25 cellular contexts compared by ENCODE assay signal in the genomic region with DNA sequence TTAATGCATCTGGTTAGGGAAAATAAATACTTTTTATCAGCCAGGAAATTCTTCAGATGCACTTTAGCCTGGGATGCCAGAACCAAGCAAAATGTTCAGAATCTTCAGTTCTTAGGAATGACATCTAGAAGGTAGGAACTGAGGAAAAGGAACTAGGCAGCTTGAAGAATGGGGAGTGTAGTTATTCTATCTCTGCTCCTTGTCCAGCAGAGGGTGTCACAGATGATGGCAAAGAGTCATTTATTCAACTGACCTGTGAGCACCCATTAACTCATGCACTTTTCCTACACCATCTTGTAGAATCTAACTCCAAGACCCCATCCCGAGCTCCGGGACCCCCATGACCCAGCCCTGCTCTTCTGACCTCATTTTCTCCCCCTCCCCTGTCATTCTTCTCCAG.
DNase-seq lines count a peak whose midpoint lies in the region; ATAC-seq, FAIRE-seq and TF ChIP-seq lines count a peak whose summit lies in the region.
"Had no signal": no experiment of that assay in that cellular context is flagged by ENCODE, and none has a peak within 500 bp of the region (broad histone marks: within the 10 kb centered on the region; RNA-seq: fewer than 3 reads in every experiment).

No MANE protein-coding gene starts in this region.

- TF ChIP-seq RAD21 in K562 (CRISPR knock-in tag; conservative IDR thresholded peaks at IDR 0.05 in 1 of 2, IDR thresholded peaks at IDR 0.05 in 1 of 2): peak in 1 of 2 experiments; percentile 33; a peak in 1 of 4 replicates

- no peaks in the 10 kb centered on the region for H3K36me3 ChIP-seq in K562 (ENCODE audit: control insufficient read depth, insufficient read depth, low read length)
- H3K36me3 ChIP-seq in osteoblast (ENCODE audit: insufficient read depth, low read length): no peaks in the 10 kb centered on the region
- H3K36me3 ChIP-seq in BE2C: no peaks in the 10 kb centered on the region
- no peaks in the 10 kb centered on the region for H3K36me3 ChIP-seq in SJCRH30
- H3K36me3 ChIP-seq: esophagus muscularis mucosa, left ventricle myocardium inferior, neutrophil, suprapubic skin had no signal

- H3K4me1 ChIP-seq in K562 (replicated peaks in 1 of 2; ENCODE audit: control insufficient read depth in 2 of 2, insufficient read depth in 2 of 2, low read length in 2 of 2) (no peaks in the 10 kb centered on the region), osteoblast (ENCODE audit: insufficient read depth, low read length) (no peaks in the 10 kb centered on the region), BE2C (no peaks in the 10 kb centered on the region), SJCRH30 (no peaks in the 10 kb centered on the region)
- H3K4me1 ChIP-seq: esophagus muscularis mucosa, left ventricle myocardium inferior, suprapubic skin had no signal

- intact Hi-C loops in K562 (cut with micrococcal nuclease): no loop called here
- intact Hi-C loops in left ventricle myocardium superior (cut with micrococcal nuclease): no loop called here

- H3K27ac ChIP-seq in K562 (ENCODE audit: extremely low read depth, low read depth, low read length): no peak overlapping the region
- no peak overlapping the region for H3K27ac ChIP-seq in osteoblast (ENCODE audit: low read depth, low read length)
- no peak overlapping the region for H3K27ac ChIP-seq in SJCRH30
- H3K27ac ChIP-seq: esophagus muscularis mucosa, left ventricle myocardium inferior, neutrophil, suprapubic skin had no signal

- H4K20me1 ChIP-seq in K562 (replicated peaks; ENCODE audit: control insufficient read depth, insufficient read depth, low read length) (no peaks in the 10 kb centered on the region), osteoblast (ENCODE audit: insufficient read depth, low read length) (no peaks in the 10 kb centered on the region)

- H3K4me2 ChIP-seq in K562 (ENCODE audit: insufficient read depth, low read length) (no peak overlapping the region), osteoblast (ENCODE audit: insufficient read depth, low read length) (no peak overlapping the region)

- no TSS peak for BruUV-seq in K562 (replicated peaks; lab: Mats Ljungman, UMichigan)

- no peaks in the 10 kb centered on the region for H3K9me3 ChIP-seq in K562 (replicated peaks; ENCODE audit: control insufficient read depth, insufficient read depth, low read depth, low read length)
- H3K9me3 ChIP-seq in osteoblast (ENCODE audit: low read depth, low read length): no peaks in the 10 kb centered on the region
- no peaks in the 10 kb centered on the region for H3K9me3 ChIP-seq in BE2C
- no peaks in the 10 kb centered on the region for H3K9me3 ChIP-seq in SJCRH30 (replicated peaks)
- H3K9me3 ChIP-seq: neutrophil, suprapubic skin had no signal

- DNase-seq in GM10248 (ENCODE audit: extremely low spot score) (no peak), LNCaP clone FGC (ENCODE audit: low read depth) (no peak), K562 (ENCODE audit: extremely low read depth in 1 of 4, low spot score in 3 of 4) (no peak), osteoblast (ENCODE audit: insufficient read length, low spot score, missing footprints) (no peak), BE2C (no peak), left ventricle myocardium superior (no peak), SJCRH30 (no peak)
- DNase-seq: activated naive CD4-positive, alpha-beta T cell; activated T-cell treated with anti-CD3 and anti-CD28 coated beads for 4 hours; CD8-positive, alpha-beta memory T cell; central memory CD4-positive, alpha-beta T cell; DMS79 treated with DMSO at 0.1 percent for 48 hours; effector CD4-positive, alpha-beta T cell; left ventricle myocardium inferior; NCI-H1092 treated with DMSO at 0.1 percent for 48 hours; NCI-H2029 treated with DMSO at 0.1 percent for 48 hours; NCI-H510A; stimulated activated CD4-positive, alpha-beta T cell treated with anti-CD3 and anti-CD28 coated beads, Interleukin-12 subunit alpha, Interleukin-12 subunit beta, amount 100 ng/mL, for 4 hours; stimulated activated CD8-positive, alpha-beta memory T cell treated with anti-CD3 and anti-CD28 coated beads, Interleukin-4, amount 100 ng/mL, for 48 hours; T-cell had no signal

- no peak overlapping the region for H3K4me3 ChIP-seq in LNCaP clone FGC (ENCODE audit: low read depth, low read length)
- H3K4me3 ChIP-seq in K562: no peak overlapping the region
- H3K4me3 ChIP-seq in osteoblast (ENCODE audit: insufficient read depth, low read length): no peak overlapping the region
- no peak overlapping the region for H3K4me3 ChIP-seq in BE2C (ENCODE audit: low read depth, low read length)
- no peak overlapping the region for H3K4me3 ChIP-seq in SJCRH30
- H3K4me3 ChIP-seq: esophagus muscularis mucosa, left ventricle myocardium inferior, suprapubic skin had no signal

- no peak for ATAC-seq in K562
- ATAC-seq in left ventricle myocardium superior: no peak
- ATAC-seq in GM21717 (IDR thresholded peaks at IDR 0.05; ENCODE audit: unreplicated experiment): no peak
- ATAC-seq: Right ventricle myocardium inferior, T-cell had no signal

- POLR2A ChIA-PET in GM10248 (lab: Yijun Ruan, JAX): no interaction called here
- POLR2A ChIA-PET in K562 (lab: Yijun Ruan, JAX): interaction anchor here (1.2 kb wide), 1 partner anchor 8 kb away, joined by 4 read pairs; no protein-coding TSS in a partner anchor

- TF ChIP-seq EP300 in K562 (IDR thresholded peaks at IDR 0.05; ENCODE audit: low read length): no peak

- peak; percentile 12 for TF ChIP-seq CTCF in GM10248 (IDR thresholded peaks at IDR 0.05; ENCODE audit: control extremely low read depth, extremely low read depth, low read depth, missing control alignments)
- TF ChIP-seq CTCF in LNCaP clone FGC (IDR thresholded peaks at IDR 0.05; ENCODE audit: control insufficient read depth, extremely low read depth, insufficient read depth): peak; percentile 51
- peak in 2 of 3 experiments; percentile 9 to 18; a peak in 2 of 6 replicates for TF ChIP-seq CTCF in K562 (IDR thresholded peaks at IDR 0.05 in 2 of 3, conservative IDR thresholded peaks at IDR 0.05 in 1 of 3; ENCODE audit: insufficient read depth in 2 of 3, low read depth in 1 of 3, low read length in 3 of 3)
- peak; percentile 6 for TF ChIP-seq CTCF in osteoblast (IDR thresholded peaks at IDR 0.05; ENCODE audit: extremely low read depth, low read depth, low read length)
- no peak for TF ChIP-seq CTCF in BE2C (IDR thresholded peaks at IDR 0.05; ENCODE audit: low read depth, low read length)

- CTCF ChIA-PET in GM10248 (lab: Yijun Ruan, JAX): interaction anchor here (1.0 to 2.8 kb wide), 4 partner anchors 25 to 207 kb away, joined by 4 to 7 read pairs (median 4); no protein-coding TSS in a partner anchor
- CTCF ChIA-PET in K562 (lab: Yijun Ruan, JAX; ENCODE audit: low intra/inter-chr PET ratio): no interaction called here

- no peak overlapping the region for H3K9ac ChIP-seq in K562 (ENCODE audit: insufficient read depth in 1 of 2, low read depth in 2 of 2, low read length in 2 of 2)

- no peak for TF ChIP-seq POLR2A in K562 (conservative IDR thresholded peaks at IDR 0.05)

- in situ Hi-C loops in K562 (cut with MboI): no loop called here

- H3K27me3 ChIP-seq in K562 (ENCODE audit: control insufficient read depth in 2 of 2, insufficient read depth in 2 of 2, low read length in 2 of 2): no peaks in the 10 kb centered on the region
- no peaks in the 10 kb centered on the region for H3K27me3 ChIP-seq in osteoblast (ENCODE audit: insufficient read depth, low read length)
- H3K27me3 ChIP-seq in BE2C: no peaks in the 10 kb centered on the region
- H3K27me3 ChIP-seq in SJCRH30: no peaks in the 10 kb centered on the region
- H3K27me3 ChIP-seq: neutrophil had no signal

- no peak for FAIRE-seq in K562 (lab: Jason Lieb, UNC)

- H2AFZ ChIP-seq in K562 (ENCODE audit: low read depth, low read length) (no peak overlapping the region), osteoblast (ENCODE audit: low read length) (no peak overlapping the region)

- WGBS in K562 (ENCODE audit: insufficient coverage, low coverage, missing lambda C conversion rate): 0% methylated on average over 2 of the region's 2 CpGs

- no peaks in the 10 kb centered on the region for H3K79me2 ChIP-seq in K562 (ENCODE audit: control insufficient read depth, insufficient read depth, low read length)
- H3K79me2 ChIP-seq in osteoblast (ENCODE audit: insufficient read depth, low read length): no peaks in the 10 kb centered on the region

- no peaks in the 10 kb centered on the region for H3K9me1 ChIP-seq in K562 (ENCODE audit: control insufficient read depth, insufficient read depth, low read length)

TF ChIP-seq in K562, 482 proteins besides CTCF, POLR2A, EP300 and RAD21 (continues in another document):
- TF ChIP-seq ZNF589 (CRISPR knock-in tag; IDR thresholded peaks at IDR 0.05; ENCODE audit: low read depth) (no peak), NR3C1 (CRISPR knock-in tag; IDR thresholded peaks at IDR 0.05) (no peak), ZFX (CRISPR knock-in tag; IDR thresholded peaks at IDR 0.05) (no peak)
- TF ChIP-seq, protein P1, sequence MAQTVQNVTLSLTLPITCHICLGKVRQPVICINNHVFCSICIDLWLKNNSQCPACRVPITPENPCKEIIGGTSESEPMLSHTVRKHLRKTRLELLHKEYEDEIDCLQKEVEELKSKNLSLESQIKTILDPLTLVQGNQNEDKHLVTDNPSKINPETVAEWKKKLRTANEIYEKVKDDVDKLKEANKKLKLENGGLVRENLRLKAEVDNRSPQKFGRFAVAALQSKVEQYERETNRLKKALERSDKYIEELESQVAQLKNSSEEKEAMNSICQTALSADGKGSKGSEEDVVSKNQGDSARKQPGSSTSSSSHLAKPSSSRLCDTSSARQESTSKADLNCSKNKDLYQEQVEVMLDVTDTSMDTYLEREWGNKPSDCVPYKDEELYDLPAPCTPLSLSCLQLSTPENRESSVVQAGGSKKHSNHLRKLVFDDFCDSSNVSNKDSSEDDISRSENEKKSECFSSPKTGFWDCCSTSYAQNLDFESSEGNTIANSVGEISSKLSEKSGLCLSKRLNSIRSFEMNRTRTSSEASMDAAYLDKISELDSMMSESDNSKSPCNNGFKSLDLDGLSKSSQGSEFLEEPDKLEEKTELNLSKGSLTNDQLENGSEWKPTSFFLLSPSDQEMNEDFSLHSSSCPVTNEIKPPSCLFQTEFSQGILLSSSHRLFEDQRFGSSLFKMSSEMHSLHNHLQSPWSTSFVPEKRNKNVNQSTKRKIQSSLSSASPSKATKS (CRISPR knock-in tag; IDR thresholded peaks at IDR 0.05): no peak
